In the genomic region with DNA sequence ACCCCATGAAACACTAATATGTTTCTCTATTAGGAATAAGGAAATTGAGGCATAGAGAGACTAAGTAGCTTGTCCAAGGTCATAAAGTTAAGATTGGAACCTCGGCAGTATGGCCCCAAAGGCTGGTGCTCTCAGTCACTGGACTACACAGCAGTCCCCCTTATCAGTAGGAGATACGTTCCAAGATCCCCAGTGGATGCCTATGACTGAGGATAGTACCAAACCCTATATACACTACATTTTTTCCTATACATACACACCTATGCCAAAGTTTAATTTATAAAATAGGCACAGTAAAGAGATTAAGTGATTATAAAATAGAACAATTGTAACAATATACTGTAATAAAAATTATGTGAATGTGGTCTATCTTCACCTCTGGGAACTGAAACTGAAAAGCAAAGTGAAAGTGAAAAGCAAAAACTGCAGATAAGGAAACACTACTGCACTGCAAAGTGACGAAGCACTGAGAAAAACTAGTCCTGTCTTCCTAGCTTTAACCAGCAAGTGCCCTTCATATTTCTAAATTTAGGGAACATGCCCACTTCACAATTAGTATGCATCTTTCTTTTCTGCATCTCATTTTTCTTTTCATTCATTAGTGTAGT, we compare ENCODE assay signal across 8 cellular contexts.
A peak's percentile ranks its signal among the peaks of the same experiment; 100 is the strongest.
DNase-seq lines count a peak whose midpoint lies in the region; ATAC-seq and TF ChIP-seq lines count a peak whose summit lies in the region.

No MANE protein-coding gene starts in this region.

- H3K4me1 Mint-ChIP-seq in activated CD4-positive, alpha-beta T cell treated with anti-CD3 and anti-CD28 coated beads, Interleukin-2, amount 10 ng/mL, durations not matched to agents 7 days and 5 days = peaks cover 43% of the 10 kb centered on the region

- intact Hi-C loops in stomach (cut with DNase I; ENCODE audit: low total_unique reads) = no loop called here

- no peaks in the 10 kb centered on the region for H3K27me3 Mint-ChIP-seq in activated CD4-positive, alpha-beta T cell treated with anti-CD3 and anti-CD28 coated beads, Interleukin-2, amount 10 ng/mL, durations not matched to agents 7 days and 5 days

- H3K4me3 Mint-ChIP-seq in activated CD4-positive, alpha-beta T cell treated with anti-CD3 and anti-CD28 coated beads, Interleukin-2, amount 10 ng/mL, durations not matched to agents 7 days and 5 days = peak overlapping the region; percentile 6

- no peaks in the 10 kb centered on the region for H3K27me3 ChIP-seq in stomach

- ATAC-seq in HG03571 (IDR thresholded peaks at IDR 0.05; ENCODE audit: unreplicated experiment) = peak; percentile 25

- POLR2A ChIA-PET in activated CD4-positive, alpha-beta T cell treated with anti-CD3 and anti-CD28 coated beads, Interleukin-2, amount 10 ng/mL, durations not matched to agents 7 days and 5 days (lab: Charles Lee) = no interaction called here

- no peak for TF ChIP-seq EP300 in stomach (IDR thresholded peaks at IDR 0.05)

- H3K36me3 ChIP-seq in stomach = peaks cover 0 to 9% (median 3%) of the 10 kb centered on the region in 4 donors

- H3K36me3 Mint-ChIP-seq in activated CD4-positive, alpha-beta T cell treated with anti-CD3 and anti-CD28 coated beads, Interleukin-2, amount 10 ng/mL, durations not matched to agents 7 days and 5 days (ENCODE audit: low read depth) = peaks cover 31% of the 10 kb centered on the region

- peaks cover 0 to 18% (median 12%) of the 10 kb centered on the region in 4 donors for H3K4me1 ChIP-seq in stomach

- CTCF ChIA-PET in activated CD4-positive, alpha-beta T cell treated with anti-CD3 and anti-CD28 coated beads, Interleukin-2, amount 10 ng/mL, durations not matched to agents 7 days and 5 days (lab: Charles Lee) = interaction anchor here (1.0 kb wide), 2 partner anchors 11 to 12 kb away, joined by 3 read pairs; no protein-coding TSS in a partner anchor

- WGBS in stomach, 5 donors = 10 to 29% (median 24%) methylated on average over 3 of the region's 3 CpGs

- TF ChIP-seq POLR2A in erythroblast (IDR thresholded peaks at IDR 0.05; ENCODE audit: low read length) = peak; percentile 34
- TF ChIP-seq POLR2A in stomach (IDR thresholded peaks at IDR 0.05) = no peak

- no peak for TF ChIP-seq CTCF in stomach (IDR thresholded peaks at IDR 0.05)

- H3K9me3 Mint-ChIP-seq in activated CD4-positive, alpha-beta T cell treated with anti-CD3 and anti-CD28 coated beads, Interleukin-2, amount 10 ng/mL, durations not matched to agents 7 days and 5 days = no peaks in the 10 kb centered on the region

- no peaks in the 10 kb centered on the region for H3K9me3 ChIP-seq in stomach

- H3K27ac Mint-ChIP-seq in activated CD4-positive, alpha-beta T cell treated with anti-CD3 and anti-CD28 coated beads, Interleukin-2, amount 10 ng/mL, durations not matched to agents 7 days and 5 days = peak overlapping the region; percentile 68

- H3K4me3 ChIP-seq in stomach = peak overlapping the region; percentile 12 to 31 (median 14)

- peak; percentile 26 for DNase-seq in activated CD4-positive, alpha-beta T cell treated with anti-CD3 and anti-CD28 coated beads, Interleukin-2, amount 10 ng/mL, durations not matched to agents 7 days and 5 days
- DNase-seq in activated CD4-positive, alpha-beta T cell treated with anti-CD3 and anti-CD28 coated beads for 1 hour = no peak
- DNase-seq in erythroblast (lab: John Stamatoyannopoulos, UW) = peak; percentile 76 to 82
- no peak for DNase-seq in stomach
- no peak for DNase-seq in KG1 (lab: John Stamatoyannopoulos, UW)
- DNase-seq in NCI-H1092 (lab: John Stamatoyannopoulos, UW) = no peak
- no peak for DNase-seq in HCEC 1CT

- H3K27ac ChIP-seq in stomach = peak overlapping the region in 3 of 5 donors; percentile 27 to 67 (median 51)

Comparison
In these comparisons a context has a peak if more than half of its experiments do, and no peak if none do; other contexts are left out.
1. DNase-seq: peak in activated CD4-positive, alpha-beta T cell treated with anti-CD3 and anti-CD28 coated beads, Interleukin-2, amount 10 ng/mL, durations not matched to agents 7 days and 5 days (single experiment) and erythroblast (2 of 2); none in activated CD4-positive, alpha-beta T cell treated with anti-CD3 and anti-CD28 coated beads for 1 hour (single experiment), stomach (single experiment), KG1 (single experiment), NCI-H1092 (single experiment) and HCEC 1CT (single experiment).